ENCODE assay signal across 1 cellular context in the genomic region with DNA sequence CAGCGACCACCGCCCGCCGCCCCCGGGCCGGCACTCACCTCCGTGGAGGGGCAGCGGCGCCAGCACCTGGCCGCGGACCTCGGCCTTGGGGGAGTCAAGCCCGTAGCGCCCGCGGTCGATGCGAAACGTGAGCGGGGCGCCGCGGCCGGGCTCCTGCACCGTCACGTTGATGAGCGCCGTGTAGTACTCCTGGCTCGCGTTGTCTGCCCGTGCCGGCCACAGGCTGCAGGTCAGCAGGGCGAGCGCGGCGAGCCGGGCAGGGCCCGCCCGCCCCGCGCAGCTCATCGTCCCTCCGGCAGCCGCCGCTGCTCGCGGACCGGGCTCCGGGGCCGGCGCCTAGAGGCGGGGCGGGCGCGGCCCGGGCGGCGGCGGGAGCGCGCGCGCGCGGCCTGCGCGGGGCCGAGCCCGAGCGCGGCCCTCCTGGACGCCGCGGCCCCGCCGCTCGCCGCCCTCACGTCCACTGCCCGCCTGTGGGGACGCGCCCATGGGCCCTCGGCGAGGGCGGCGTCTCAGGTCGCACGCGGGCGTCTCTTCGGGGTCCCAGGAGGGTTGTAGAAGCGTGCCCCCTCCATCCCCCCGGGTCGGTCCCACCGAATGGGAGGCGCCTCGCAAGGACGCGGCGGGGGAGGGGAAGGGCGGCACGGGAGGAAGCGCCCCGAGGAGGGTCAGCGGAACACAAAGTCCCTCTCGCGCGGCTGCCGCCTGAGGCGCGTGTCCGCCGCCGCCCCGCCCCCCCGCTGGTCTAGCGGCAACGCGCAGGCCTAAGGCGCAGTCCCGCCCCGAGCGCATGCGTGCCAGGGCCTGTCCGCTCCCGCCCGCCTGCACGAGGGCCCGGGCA.
TF ChIP-seq lines count a peak whose summit lies in the region.

A gene with protein sequence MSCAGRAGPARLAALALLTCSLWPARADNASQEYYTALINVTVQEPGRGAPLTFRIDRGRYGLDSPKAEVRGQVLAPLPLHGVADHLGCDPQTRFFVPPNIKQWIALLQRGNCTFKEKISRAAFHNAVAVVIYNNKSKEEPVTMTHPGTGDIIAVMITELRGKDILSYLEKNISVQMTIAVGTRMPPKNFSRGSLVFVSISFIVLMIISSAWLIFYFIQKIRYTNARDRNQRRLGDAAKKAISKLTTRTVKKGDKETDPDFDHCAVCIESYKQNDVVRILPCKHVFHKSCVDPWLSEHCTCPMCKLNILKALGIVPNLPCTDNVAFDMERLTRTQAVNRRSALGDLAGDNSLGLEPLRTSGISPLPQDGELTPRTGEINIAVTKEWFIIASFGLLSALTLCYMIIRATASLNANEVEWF (minus strand): TSS at position 342 of the 838 bp plus-strand sequence. CDS start 57 bp downstream, at position 285.

TF ChIP-seq in K562, 482 proteins besides CTCF, POLR2A, EP300 and RAD21 (continued from another document and continues in another):
- TF ChIP-seq, protein P1, sequence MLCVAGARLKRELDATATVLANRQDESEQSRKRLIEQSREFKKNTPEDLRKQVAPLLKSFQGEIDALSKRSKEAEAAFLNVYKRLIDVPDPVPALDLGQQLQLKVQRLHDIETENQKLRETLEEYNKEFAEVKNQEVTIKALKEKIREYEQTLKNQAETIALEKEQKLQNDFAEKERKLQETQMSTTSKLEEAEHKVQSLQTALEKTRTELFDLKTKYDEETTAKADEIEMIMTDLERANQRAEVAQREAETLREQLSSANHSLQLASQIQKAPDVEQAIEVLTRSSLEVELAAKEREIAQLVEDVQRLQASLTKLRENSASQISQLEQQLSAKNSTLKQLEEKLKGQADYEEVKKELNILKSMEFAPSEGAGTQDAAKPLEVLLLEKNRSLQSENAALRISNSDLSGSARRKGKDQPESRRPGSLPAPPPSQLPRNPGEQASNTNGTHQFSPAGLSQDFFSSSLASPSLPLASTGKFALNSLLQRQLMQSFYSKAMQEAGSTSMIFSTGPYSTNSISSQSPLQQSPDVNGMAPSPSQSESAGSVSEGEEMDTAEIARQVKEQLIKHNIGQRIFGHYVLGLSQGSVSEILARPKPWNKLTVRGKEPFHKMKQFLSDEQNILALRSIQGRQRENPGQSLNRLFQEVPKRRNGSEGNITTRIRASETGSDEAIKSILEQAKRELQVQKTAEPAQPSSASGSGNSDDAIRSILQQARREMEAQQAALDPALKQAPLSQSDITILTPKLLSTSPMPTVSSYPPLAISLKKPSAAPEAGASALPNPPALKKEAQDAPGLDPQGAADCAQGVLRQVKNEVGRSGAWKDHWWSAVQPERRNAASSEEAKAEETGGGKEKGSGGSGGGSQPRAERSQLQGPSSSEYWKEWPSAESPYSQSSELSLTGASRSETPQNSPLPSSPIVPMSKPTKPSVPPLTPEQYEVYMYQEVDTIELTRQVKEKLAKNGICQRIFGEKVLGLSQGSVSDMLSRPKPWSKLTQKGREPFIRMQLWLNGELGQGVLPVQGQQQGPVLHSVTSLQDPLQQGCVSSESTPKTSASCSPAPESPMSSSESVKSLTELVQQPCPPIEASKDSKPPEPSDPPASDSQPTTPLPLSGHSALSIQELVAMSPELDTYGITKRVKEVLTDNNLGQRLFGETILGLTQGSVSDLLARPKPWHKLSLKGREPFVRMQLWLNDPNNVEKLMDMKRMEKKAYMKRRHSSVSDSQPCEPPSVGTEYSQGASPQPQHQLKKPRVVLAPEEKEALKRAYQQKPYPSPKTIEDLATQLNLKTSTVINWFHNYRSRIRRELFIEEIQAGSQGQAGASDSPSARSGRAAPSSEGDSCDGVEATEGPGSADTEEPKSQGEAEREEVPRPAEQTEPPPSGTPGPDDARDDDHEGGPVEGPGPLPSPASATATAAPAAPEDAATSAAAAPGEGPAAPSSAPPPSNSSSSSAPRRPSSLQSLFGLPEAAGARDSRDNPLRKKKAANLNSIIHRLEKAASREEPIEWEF (CRISPR knock-in tag; IDR thresholded peaks at IDR 0.05): peak; percentile 95
- TF ChIP-seq TBP (optimal IDR thresholded peaks at IDR 0.05; ENCODE audit: low read depth, low read length) (peak; percentile 25), POLR3A (IDR thresholded peaks at IDR 0.05; ENCODE audit: borderline replicate concordance, extremely low read depth, insufficient read depth, insufficient read length) (no peak), EGR1 (conservative IDR thresholded peaks at IDR 0.05) (peak; percentile 45), NFIC (IDR thresholded peaks at IDR 0.05) (peak; percentile 86), ZNF23 (CRISPR knock-in tag; IDR thresholded peaks at IDR 0.05) (no peak), ZNF217 (CRISPR knock-in tag; IDR thresholded peaks at IDR 0.05) (no peak), KDM2B (CRISPR knock-in tag; IDR thresholded peaks at IDR 0.05) (peak; percentile 79; the same call in 1 of the 2 replicates), RFX1 (IDR thresholded peaks at IDR 0.05) (no peak), CREBBP (IDR thresholded peaks at IDR 0.05; ENCODE audit: low read depth, low read length) (no peak), ZNF197 (CRISPR knock-in tag; IDR thresholded peaks at IDR 0.05; ENCODE audit: low read depth) (peak; percentile 98), SMARCC2 (IDR thresholded peaks at IDR 0.05; ENCODE audit: low read depth) (no peak), PTRF (tag; IDR thresholded peaks at IDR 0.05) (no peak), SMAD1 (IDR thresholded peaks at IDR 0.05; ENCODE audit: low read depth, low read length, partially characterized antibody) (no peak), SAFB2 (IDR thresholded peaks at IDR 0.05; ENCODE audit: borderline replicate concordance, low read depth, low read length, severe bottlenecking) (no peak), JUND (IDR thresholded peaks at IDR 0.05; ENCODE audit: borderline replicate concordance, low read depth, low read length) (peak; percentile 26; the same call in 1 of the 2 replicates), JUND (tag; IDR thresholded peaks at IDR 0.05; ENCODE audit: borderline replicate concordance, low read depth, low read length) (peak; percentile 58; the same call in 1 of the 3 replicates), FOXA3 (CRISPR knock-in tag; conservative IDR thresholded peaks at IDR 0.05 in 1 of 2, IDR thresholded peaks at IDR 0.05 in 1 of 2) (peak in 1 of 2 experiments; percentile 91; a peak in 1 of 4 replicates), CHD1 (IDR thresholded peaks at IDR 0.05; ENCODE audit: low read length) (no peak), CHD2 (IDR thresholded peaks at IDR 0.05; ENCODE audit: low read depth, low read length) (peak; percentile 80), FOSL1 (tag; conservative IDR thresholded peaks at IDR 0.05) (peak; percentile 62; the same call in 1 of the 2 replicates), RBM25 (IDR thresholded peaks at IDR 0.05; ENCODE audit: low read depth, low read length, severe bottlenecking) (peak; percentile 43), KLF13 (tag; IDR thresholded peaks at IDR 0.05; ENCODE audit: borderline replicate concordance, low read depth) (peak; percentile 97), ZNF586 (CRISPR knock-in tag; conservative IDR thresholded peaks at IDR 0.05) (no peak), MEIS2 (IDR thresholded peaks at IDR 0.05; ENCODE audit: partially characterized antibody) (peak; percentile 89), POU5F1 (IDR thresholded peaks at IDR 0.05; ENCODE audit: borderline replicate concordance, low read depth, low read length, partially characterized antibody) (no peak), SMAD4 (CRISPR knock-in tag; conservative IDR thresholded peaks at IDR 0.05) (peak; percentile 93), BRF1 (IDR thresholded peaks at IDR 0.05; ENCODE audit: borderline replicate concordance, extremely low read depth, insufficient read length) (no peak), GABPB1 (CRISPR knock-in tag; IDR thresholded peaks at IDR 0.05) (peak; percentile 83), RAD51 (IDR thresholded peaks at IDR 0.05; ENCODE audit: borderline replicate concordance, low read depth) (no peak), KLF6 (CRISPR knock-in tag; IDR thresholded peaks at IDR 0.05; ENCODE audit: borderline replicate concordance) (peak; percentile 49; the same call in 1 of the 2 replicates), ZBED1 (IDR thresholded peaks at IDR 0.05) (no peak), KDM4B (IDR thresholded peaks at IDR 0.05; ENCODE audit: borderline replicate concordance in 2 of 2, low read depth in 1 of 2) (no peak)
- TF ChIP-seq, protein P2, sequence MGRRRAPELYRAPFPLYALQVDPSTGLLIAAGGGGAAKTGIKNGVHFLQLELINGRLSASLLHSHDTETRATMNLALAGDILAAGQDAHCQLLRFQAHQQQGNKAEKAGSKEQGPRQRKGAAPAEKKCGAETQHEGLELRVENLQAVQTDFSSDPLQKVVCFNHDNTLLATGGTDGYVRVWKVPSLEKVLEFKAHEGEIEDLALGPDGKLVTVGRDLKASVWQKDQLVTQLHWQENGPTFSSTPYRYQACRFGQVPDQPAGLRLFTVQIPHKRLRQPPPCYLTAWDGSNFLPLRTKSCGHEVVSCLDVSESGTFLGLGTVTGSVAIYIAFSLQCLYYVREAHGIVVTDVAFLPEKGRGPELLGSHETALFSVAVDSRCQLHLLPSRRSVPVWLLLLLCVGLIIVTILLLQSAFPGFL (CRISPR knock-in tag; IDR thresholded peaks at IDR 0.05): 0 out of 2 replicates have a peak, but pooled peaks have one; percentile 30
- TF ChIP-seq, protein P3, sequence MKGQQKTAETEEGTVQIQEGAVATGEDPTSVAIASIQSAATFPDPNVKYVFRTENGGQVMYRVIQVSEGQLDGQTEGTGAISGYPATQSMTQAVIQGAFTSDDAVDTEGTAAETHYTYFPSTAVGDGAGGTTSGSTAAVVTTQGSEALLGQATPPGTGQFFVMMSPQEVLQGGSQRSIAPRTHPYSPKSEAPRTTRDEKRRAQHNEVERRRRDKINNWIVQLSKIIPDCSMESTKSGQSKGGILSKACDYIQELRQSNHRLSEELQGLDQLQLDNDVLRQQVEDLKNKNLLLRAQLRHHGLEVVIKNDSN (CRISPR knock-in tag; IDR thresholded peaks at IDR 0.05): peak; percentile 46
- TF ChIP-seq, protein P4, sequence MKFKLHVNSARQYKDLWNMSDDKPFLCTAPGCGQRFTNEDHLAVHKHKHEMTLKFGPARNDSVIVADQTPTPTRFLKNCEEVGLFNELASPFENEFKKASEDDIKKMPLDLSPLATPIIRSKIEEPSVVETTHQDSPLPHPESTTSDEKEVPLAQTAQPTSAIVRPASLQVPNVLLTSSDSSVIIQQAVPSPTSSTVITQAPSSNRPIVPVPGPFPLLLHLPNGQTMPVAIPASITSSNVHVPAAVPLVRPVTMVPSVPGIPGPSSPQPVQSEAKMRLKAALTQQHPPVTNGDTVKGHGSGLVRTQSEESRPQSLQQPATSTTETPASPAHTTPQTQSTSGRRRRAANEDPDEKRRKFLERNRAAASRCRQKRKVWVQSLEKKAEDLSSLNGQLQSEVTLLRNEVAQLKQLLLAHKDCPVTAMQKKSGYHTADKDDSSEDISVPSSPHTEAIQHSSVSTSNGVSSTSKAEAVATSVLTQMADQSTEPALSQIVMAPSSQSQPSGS (CRISPR knock-in tag; IDR thresholded peaks at IDR 0.05): peak; percentile 75
- TF ChIP-seq, protein P5, sequence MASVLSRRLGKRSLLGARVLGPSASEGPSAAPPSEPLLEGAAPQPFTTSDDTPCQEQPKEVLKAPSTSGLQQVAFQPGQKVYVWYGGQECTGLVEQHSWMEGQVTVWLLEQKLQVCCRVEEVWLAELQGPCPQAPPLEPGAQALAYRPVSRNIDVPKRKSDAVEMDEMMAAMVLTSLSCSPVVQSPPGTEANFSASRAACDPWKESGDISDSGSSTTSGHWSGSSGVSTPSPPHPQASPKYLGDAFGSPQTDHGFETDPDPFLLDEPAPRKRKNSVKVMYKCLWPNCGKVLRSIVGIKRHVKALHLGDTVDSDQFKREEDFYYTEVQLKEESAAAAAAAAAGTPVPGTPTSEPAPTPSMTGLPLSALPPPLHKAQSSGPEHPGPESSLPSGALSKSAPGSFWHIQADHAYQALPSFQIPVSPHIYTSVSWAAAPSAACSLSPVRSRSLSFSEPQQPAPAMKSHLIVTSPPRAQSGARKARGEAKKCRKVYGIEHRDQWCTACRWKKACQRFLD (CRISPR knock-in tag; IDR thresholded peaks at IDR 0.05): peak; percentile 99
- TF ChIP-seq, protein P6, sequence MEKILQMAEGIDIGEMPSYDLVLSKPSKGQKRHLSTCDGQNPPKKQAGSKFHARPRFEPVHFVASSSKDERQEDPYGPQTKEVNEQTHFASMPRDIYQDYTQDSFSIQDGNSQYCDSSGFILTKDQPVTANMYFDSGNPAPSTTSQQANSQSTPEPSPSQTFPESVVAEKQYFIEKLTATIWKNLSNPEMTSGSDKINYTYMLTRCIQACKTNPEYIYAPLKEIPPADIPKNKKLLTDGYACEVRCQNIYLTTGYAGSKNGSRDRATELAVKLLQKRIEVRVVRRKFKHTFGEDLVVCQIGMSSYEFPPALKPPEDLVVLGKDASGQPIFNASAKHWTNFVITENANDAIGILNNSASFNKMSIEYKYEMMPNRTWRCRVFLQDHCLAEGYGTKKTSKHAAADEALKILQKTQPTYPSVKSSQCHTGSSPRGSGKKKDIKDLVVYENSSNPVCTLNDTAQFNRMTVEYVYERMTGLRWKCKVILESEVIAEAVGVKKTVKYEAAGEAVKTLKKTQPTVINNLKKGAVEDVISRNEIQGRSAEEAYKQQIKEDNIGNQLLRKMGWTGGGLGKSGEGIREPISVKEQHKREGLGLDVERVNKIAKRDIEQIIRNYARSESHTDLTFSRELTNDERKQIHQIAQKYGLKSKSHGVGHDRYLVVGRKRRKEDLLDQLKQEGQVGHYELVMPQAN (IDR thresholded peaks at IDR 0.05; ENCODE audit: borderline replicate concordance): 0 out of 2 replicates have a peak, but pooled peaks have one; percentile 35
- TF ChIP-seq, protein P7, sequence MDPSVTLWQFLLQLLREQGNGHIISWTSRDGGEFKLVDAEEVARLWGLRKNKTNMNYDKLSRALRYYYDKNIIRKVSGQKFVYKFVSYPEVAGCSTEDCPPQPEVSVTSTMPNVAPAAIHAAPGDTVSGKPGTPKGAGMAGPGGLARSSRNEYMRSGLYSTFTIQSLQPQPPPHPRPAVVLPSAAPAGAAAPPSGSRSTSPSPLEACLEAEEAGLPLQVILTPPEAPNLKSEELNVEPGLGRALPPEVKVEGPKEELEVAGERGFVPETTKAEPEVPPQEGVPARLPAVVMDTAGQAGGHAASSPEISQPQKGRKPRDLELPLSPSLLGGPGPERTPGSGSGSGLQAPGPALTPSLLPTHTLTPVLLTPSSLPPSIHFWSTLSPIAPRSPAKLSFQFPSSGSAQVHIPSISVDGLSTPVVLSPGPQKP (CRISPR knock-in tag; IDR thresholded peaks at IDR 0.05): no peak
- TF ChIP-seq, protein P8, sequence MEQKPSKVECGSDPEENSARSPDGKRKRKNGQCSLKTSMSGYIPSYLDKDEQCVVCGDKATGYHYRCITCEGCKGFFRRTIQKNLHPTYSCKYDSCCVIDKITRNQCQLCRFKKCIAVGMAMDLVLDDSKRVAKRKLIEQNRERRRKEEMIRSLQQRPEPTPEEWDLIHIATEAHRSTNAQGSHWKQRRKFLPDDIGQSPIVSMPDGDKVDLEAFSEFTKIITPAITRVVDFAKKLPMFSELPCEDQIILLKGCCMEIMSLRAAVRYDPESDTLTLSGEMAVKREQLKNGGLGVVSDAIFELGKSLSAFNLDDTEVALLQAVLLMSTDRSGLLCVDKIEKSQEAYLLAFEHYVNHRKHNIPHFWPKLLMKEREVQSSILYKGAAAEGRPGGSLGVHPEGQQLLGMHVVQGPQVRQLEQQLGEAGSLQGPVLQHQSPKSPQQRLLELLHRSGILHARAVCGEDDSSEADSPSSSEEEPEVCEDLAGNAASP (IDR thresholded peaks at IDR 0.05): no peak
